Comparison of ENCODE assay signal across 1 cellular context in the genomic region with DNA sequence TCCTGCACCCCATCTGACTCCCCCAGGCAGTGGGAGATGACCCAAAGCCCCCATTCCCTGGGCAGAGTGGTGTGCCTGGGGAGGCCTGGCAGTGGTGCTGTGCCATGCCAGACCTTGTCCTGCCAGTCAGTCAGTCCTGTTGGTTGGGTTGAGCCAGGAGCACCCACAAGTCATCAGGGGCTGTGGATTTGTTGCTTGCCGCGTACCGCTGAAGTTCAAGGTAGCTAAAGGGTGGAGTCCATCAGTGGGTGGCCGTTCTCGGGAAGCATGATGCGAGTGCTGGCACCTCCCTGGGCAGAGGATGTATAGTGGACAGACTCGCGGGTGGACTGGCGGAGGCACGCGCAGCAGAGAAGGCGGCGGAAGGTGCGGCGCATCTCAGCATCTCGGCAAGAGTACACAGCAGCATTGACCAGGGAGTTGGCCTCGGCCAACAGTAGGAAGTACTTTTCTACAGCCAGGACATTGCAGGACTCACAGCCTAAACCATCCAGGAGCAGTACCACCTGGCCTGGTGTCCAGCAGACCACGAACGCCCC.
TF ChIP-seq lines count a peak whose summit lies in the region.

No MANE protein-coding gene starts in this region.

TF ChIP-seq in K562, 482 proteins besides CTCF, POLR2A, EP300 and RAD21:
- TF ChIP-seq POLR2G (IDR thresholded peaks at IDR 0.05; ENCODE audit: low read depth, low read length) (peak; percentile 18; the same call in 1 of the 2 replicates), HMGXB4 (CRISPR knock-in tag; IDR thresholded peaks at IDR 0.05) (no peak)
- TF ChIP-seq, protein P1, sequence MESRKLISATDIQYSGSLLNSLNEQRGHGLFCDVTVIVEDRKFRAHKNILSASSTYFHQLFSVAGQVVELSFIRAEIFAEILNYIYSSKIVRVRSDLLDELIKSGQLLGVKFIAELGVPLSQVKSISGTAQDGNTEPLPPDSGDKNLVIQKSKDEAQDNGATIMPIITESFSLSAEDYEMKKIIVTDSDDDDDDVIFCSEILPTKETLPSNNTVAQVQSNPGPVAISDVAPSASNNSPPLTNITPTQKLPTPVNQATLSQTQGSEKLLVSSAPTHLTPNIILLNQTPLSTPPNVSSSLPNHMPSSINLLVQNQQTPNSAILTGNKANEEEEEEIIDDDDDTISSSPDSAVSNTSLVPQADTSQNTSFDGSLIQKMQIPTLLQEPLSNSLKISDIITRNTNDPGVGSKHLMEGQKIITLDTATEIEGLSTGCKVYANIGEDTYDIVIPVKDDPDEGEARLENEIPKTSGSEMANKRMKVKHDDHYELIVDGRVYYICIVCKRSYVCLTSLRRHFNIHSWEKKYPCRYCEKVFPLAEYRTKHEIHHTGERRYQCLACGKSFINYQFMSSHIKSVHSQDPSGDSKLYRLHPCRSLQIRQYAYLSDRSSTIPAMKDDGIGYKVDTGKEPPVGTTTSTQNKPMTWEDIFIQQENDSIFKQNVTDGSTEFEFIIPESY (CRISPR knock-in tag; IDR thresholded peaks at IDR 0.05), result peak; percentile 57; the same call in 1 of the 2 replicates
